1 cellular context compared by ENCODE assay signal in the genomic region with DNA sequence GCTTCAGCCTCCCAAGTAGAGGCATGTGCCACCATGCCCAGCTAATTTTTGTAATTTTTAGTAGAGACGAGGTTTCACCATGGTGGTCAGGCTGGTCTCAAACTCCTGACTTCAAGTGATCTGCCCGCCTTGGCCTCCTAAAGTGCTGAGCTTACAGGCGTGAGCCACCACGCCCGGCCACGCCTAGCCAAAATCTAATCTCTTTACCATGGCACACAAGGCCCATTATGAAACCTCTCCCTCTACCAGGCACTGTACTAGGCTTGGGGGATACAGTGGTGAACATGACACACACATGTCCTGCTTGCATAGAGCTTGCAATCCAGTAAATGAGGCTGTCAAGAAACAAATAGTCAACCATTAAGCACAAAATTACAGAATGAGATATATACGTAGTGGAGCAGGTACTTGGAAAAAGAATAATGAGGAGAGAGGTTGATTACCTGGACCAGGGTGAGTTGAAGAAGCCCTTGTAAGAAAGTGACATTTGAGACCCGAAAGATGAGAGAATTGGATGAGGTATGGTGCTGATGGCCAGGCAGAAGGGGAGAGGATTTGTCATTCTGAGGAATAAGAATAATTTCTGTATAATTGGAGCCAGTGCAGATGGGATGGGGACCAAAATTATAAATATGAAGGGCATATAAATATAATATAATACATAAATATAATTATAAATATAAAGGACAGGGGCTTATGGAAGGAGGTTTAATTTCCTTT.
TF ChIP-seq lines count a peak whose summit lies in the region.

No MANE protein-coding gene starts in this region.

TF ChIP-seq in endothelial cell of umbilical vein, 7 proteins besides CTCF, POLR2A, EP300 and RAD21 (continued from another document):
- no peak for TF ChIP-seq MYC (IDR thresholded peaks at IDR 0.05; ENCODE audit: low read depth, low read length)
